In the genomic region with DNA sequence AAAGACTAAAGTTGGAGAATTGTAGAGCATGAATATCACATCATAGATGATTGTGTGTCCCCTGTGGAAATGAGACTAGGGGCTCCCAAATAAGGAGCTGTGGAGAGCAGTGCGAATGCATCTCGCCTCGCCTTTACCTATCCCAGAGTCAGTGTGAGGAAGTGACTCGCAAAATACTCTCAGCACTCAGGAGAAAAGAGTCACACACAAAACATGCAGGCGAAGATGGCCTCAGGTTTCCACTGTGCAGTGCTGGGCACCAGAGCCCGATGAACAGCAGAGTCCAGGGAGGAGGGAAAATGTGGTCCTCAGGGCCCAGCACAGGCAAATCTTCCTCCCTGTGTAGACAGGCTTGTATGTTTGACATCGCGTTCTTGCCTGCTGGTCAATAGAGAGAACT, we compare ENCODE assay signal across 11 cellular contexts.
DNase-seq lines count a peak whose midpoint lies in the region; ATAC-seq and TF ChIP-seq lines count a peak whose summit lies in the region.
"Had no signal": no experiment of that assay in that cellular context is flagged by ENCODE, and none has a peak within 500 bp of the region (broad histone marks: within the 10 kb centered on the region; RNA-seq: fewer than 3 reads in every experiment).

No MANE protein-coding gene starts in this region.

- H3K4me1 Mint-ChIP-seq in activated CD4-positive, alpha-beta T cell treated with anti-CD3 and anti-CD28 coated beads for 36 hours, result peaks cover 24% of the 10 kb centered on the region

- no peak for TF ChIP-seq EP300 in sigmoid colon (IDR thresholded peaks at IDR 0.05)

- intact Hi-C loops in activated CD4-positive, alpha-beta T cell treated with anti-CD3 and anti-CD28 coated beads for 36 hours (cut with DNase I, micrococcal nuclease), result loop anchor here in 1 of 2 experiments (10.0 kb wide), 1 partner anchor 125 kb away; the partner anchor contains the start of gene AFDN
- intact Hi-C loops in sigmoid colon (cut with DNase I), result no loop called here

- H3K4me3 ChIP-seq in esophagus (ENCODE audit: low read depth in 1 of 2, low read length in 2 of 2), result no peak overlapping the region
- H3K4me3 ChIP-seq in sigmoid colon, result no peak overlapping the region

- TF ChIP-seq CTCF in RWPE1 (conservative IDR thresholded peaks at IDR 0.05; ENCODE audit: low read depth) (no peak), sigmoid colon (IDR thresholded peaks at IDR 0.05) (no peak)

- H3K9me3 ChIP-seq in esophagus (ENCODE audit: control insufficient read depth in 2 of 2, insufficient read depth in 1 of 2, low read depth in 1 of 2, low read length in 1 of 2) (no peaks in the 10 kb centered on the region), sigmoid colon (no peaks in the 10 kb centered on the region)

- no peaks in the 10 kb centered on the region for H3K27me3 ChIP-seq in esophagus (ENCODE audit: control insufficient read depth in 1 of 2, insufficient read depth in 2 of 2, low read length in 2 of 2)
- H3K27me3 ChIP-seq in sigmoid colon, result no peaks in the 10 kb centered on the region

- peaks cover 24% of the 10 kb centered on the region for H3K27me3 Mint-ChIP-seq in activated CD4-positive, alpha-beta T cell treated with anti-CD3 and anti-CD28 coated beads for 36 hours

- POLR2A ChIA-PET in activated CD4-positive, alpha-beta T cell treated with anti-CD3 and anti-CD28 coated beads for 36 hours (lab: Charles Lee), result no interaction called here
- POLR2A ChIA-PET in RWPE1 (lab: Yijun Ruan, JAX; ENCODE audit: low non-redundant PET), result no interaction called here

- WGBS in esophagus, 2 donors, result 79 to 80% methylated on average over 8 of the region's 8 CpGs
- WGBS in sigmoid colon, 2 donors, result 81 to 83% methylated on average over 8 of the region's 8 CpGs

- peak; percentile 7 for DNase-seq in activated CD4-positive, alpha-beta T cell treated with anti-CD3 and anti-CD28 coated beads for 36 hours
- no peak for DNase-seq in activated CD4-positive, alpha-beta T cell treated with anti-CD3 and anti-CD28 coated beads, Interleukin-2, amount 50 U/mL, for 48 hours
- peak; percentile 17 for DNase-seq in RWPE1 (ENCODE audit: low spot score)
- DNase-seq in sigmoid colon, result peak; percentile 32
- no peak for DNase-seq in stimulated activated CD4-positive, alpha-beta T cell treated with anti-CD3 and anti-CD28 coated beads, Interleukin-2, amount 100 ng/mL, for 48 hours
- DNase-seq in OCI-M1 (lab: John Stamatoyannopoulos, UW), result no peak
- DNase-seq: 8988T, left colon, NCI-H526 treated with DMSO at 0.1 percent for 48 hours had no signal

- peak; percentile 23 for ATAC-seq in activated CD4-positive, alpha-beta T cell treated with anti-CD3 and anti-CD28 coated beads for 36 hours
- ATAC-seq in GM19395 (IDR thresholded peaks at IDR 0.05; ENCODE audit: unreplicated experiment), result no peak

- peak overlapping the region; percentile 55 for H3K27ac Mint-ChIP-seq in activated CD4-positive, alpha-beta T cell treated with anti-CD3 and anti-CD28 coated beads for 36 hours

- no peaks in the 10 kb centered on the region for H3K9me3 Mint-ChIP-seq in activated CD4-positive, alpha-beta T cell treated with anti-CD3 and anti-CD28 coated beads for 36 hours (ENCODE audit: low read depth)

- CTCF ChIA-PET in activated CD4-positive, alpha-beta T cell treated with anti-CD3 and anti-CD28 coated beads for 36 hours (lab: Charles Lee), result no interaction called here
- CTCF ChIA-PET in RWPE1 (lab: Yijun Ruan, JAX), result no interaction called here

- H3K27ac ChIP-seq in RWPE1 (no peak overlapping the region), esophagus (ENCODE audit: low read depth in 2 of 2, low read length in 1 of 2) (peak overlapping the region; percentile 82), sigmoid colon (peak overlapping the region in 1 of 4 donors; percentile 58)

- peaks cover 0 to 2% of the 10 kb centered on the region in 2 donors for H3K36me3 ChIP-seq in esophagus (ENCODE audit: control insufficient read depth in 2 of 2, insufficient read depth in 2 of 2, low read length in 1 of 2)
- no peaks in the 10 kb centered on the region for H3K36me3 ChIP-seq in sigmoid colon

- peaks cover 0 to 8% of the 10 kb centered on the region in 2 donors for H3K4me1 ChIP-seq in esophagus (ENCODE audit: control insufficient read depth in 2 of 2, insufficient read depth in 2 of 2, low read length in 1 of 2)
- H3K4me1 ChIP-seq in sigmoid colon, result no peaks in the 10 kb centered on the region

- TF ChIP-seq POLR2A in sigmoid colon (IDR thresholded peaks at IDR 0.05), result no peak

- no peaks in the 10 kb centered on the region for H3K36me3 Mint-ChIP-seq in activated CD4-positive, alpha-beta T cell treated with anti-CD3 and anti-CD28 coated beads for 36 hours (ENCODE audit: low read depth)

- no peak overlapping the region for H3K4me3 Mint-ChIP-seq in activated CD4-positive, alpha-beta T cell treated with anti-CD3 and anti-CD28 coated beads for 36 hours

Comparison
In these comparisons a context has a peak if more than half of its experiments do, and no peak if none do; other contexts are left out.
1. DNase-seq: peak in activated CD4-positive, alpha-beta T cell treated with anti-CD3 and anti-CD28 coated beads for 36 hours (single experiment), RWPE1 (single experiment) and sigmoid colon (single experiment); none in activated CD4-positive, alpha-beta T cell treated with anti-CD3 and anti-CD28 coated beads, Interleukin-2, amount 50 U/mL, for 48 hours (0 of 2), stimulated activated CD4-positive, alpha-beta T cell treated with anti-CD3 and anti-CD28 coated beads, Interleukin-2, amount 100 ng/mL, for 48 hours (0 of 2) and OCI-M1 (single experiment).